Comparison of ENCODE assay signal across 27 cellular contexts in genomic region chr22:32817137-32817536, GRCh38. TPM values are rescaled to one million over a fixed set of nuclear protein-coding genes. Genes with fewer than 3 reads are reported as not detected.
"Had no signal": no experiment of that assay in that cellular context is flagged by ENCODE, and none has a peak within 500 bp of the region (broad histone marks: within the 10 kb centered on the region; RNA-seq: fewer than 3 reads in every experiment).

No MANE protein-coding gene starts in this region.

- H3K4me1 Mint-ChIP-seq: activated naive CD8-positive, alpha-beta T cell treated with anti-CD3 and anti-CD28 coated beads for 36 hours; naive thymus-derived CD4-positive, alpha-beta T cell had no signal

- H3K4me1 ChIP-seq: pancreas, prostate gland had no signal

- H3K9me3 Mint-ChIP-seq: activated naive CD4-positive, alpha-beta T cell treated with anti-CD3 and anti-CD28 coated beads for 36 hours; activated naive CD8-positive, alpha-beta T cell treated with anti-CD3 and anti-CD28 coated beads for 36 hours; brain; naive thymus-derived CD4-positive, alpha-beta T cell; stimulated activated naive B cell treated with anti-CD40 and anti-IgM and Interleukin-4, amounts not matched to agents 10 μg/mL and 1 μg/mL and 100 μg/mL, for 72 hours had no signal

- H3K36me3 Mint-ChIP-seq: activated naive CD8-positive, alpha-beta T cell treated with anti-CD3 and anti-CD28 coated beads for 36 hours; naive thymus-derived CD4-positive, alpha-beta T cell had no signal

- H3K27ac Mint-ChIP-seq: activated naive CD4-positive, alpha-beta T cell treated with anti-CD3 and anti-CD28 coated beads for 36 hours; activated naive CD8-positive, alpha-beta T cell treated with anti-CD3 and anti-CD28 coated beads for 36 hours; brain; naive thymus-derived CD4-positive, alpha-beta T cell; stimulated activated naive B cell treated with anti-CD40 and anti-IgM and Interleukin-4, amounts not matched to agents 10 μg/mL and 1 μg/mL and 100 μg/mL, for 72 hours had no signal

- H3K4me3 Mint-ChIP-seq: activated naive CD4-positive, alpha-beta T cell treated with anti-CD3 and anti-CD28 coated beads for 36 hours; activated naive CD8-positive, alpha-beta T cell treated with anti-CD3 and anti-CD28 coated beads for 36 hours; brain; naive thymus-derived CD4-positive, alpha-beta T cell; stimulated activated naive B cell treated with anti-CD40 and anti-IgM and Interleukin-4, amounts not matched to agents 10 μg/mL and 1 μg/mL and 100 μg/mL, for 72 hours had no signal

- H3K27ac ChIP-seq: pancreas, prostate gland, transverse colon, WERI-Rb-1 had no signal

- H3K36me3 ChIP-seq: cardiac muscle cell, pancreas, prostate gland, transverse colon, WERI-Rb-1 had no signal

- H3K27me3 Mint-ChIP-seq: activated naive CD8-positive, alpha-beta T cell treated with anti-CD3 and anti-CD28 coated beads for 36 hours; naive thymus-derived CD4-positive, alpha-beta T cell had no signal

- H3K9me3 ChIP-seq: adrenal gland, pancreas, prostate gland, stomach, transverse colon had no signal

- H3K4me3 ChIP-seq: adrenal gland, cardiac muscle cell, coronary artery, dorsolateral prefrontal cortex, pancreas, prostate gland, stomach, transverse colon had no signal

- H3K27me3 ChIP-seq: adrenal gland, cardiac muscle cell, dorsolateral prefrontal cortex, pancreas, stomach, transverse colon had no signal

- DNase-seq: activated CD4-positive, alpha-beta T cell treated with anti-CD3 and anti-CD28 coated beads for 48 hours; activated CD4-positive, alpha-beta T cell treated with anti-CD3 and anti-CD28 coated beads, Interleukin-2, amount 50 U/mL, for 48 hours; activated CD8-positive, alpha-beta memory T cell treated with anti-CD3 and anti-CD28 coated beads for 24 hours; activated effector memory CD4-positive, alpha-beta T cell treated with Interleukin-2 at 50 U/mL for 16 hours; activated naive CD4-positive, alpha-beta T cell treated with anti-CD3 and anti-CD28 coated beads for 36 hours; activated naive CD8-positive, alpha-beta T cell treated with anti-CD3 and anti-CD28 coated beads for 36 hours; adrenal gland; aorta; dorsolateral prefrontal cortex; effector memory CD4-positive, alpha-beta T cell; erythroblast; midbrain; naive thymus-derived CD4-positive, alpha-beta T cell; pancreas; retina; stimulated activated CD4-positive, alpha-beta T cell treated with anti-CD3 and anti-CD28 coated beads, Interleukin-15, amount 100 ng/mL, for 24 hours; stimulated activated CD4-positive, alpha-beta T cell treated with anti-CD3 and anti-CD28 coated beads, Interleukin-2, amount 100 ng/mL, for 24 hours; stimulated activated naive B cell treated with anti-CD40 and anti-IgM and Interleukin-4, amounts not matched to agents 10 μg/mL and 1 μg/mL and 100 μg/mL, for 72 hours; stomach; transverse colon; WERI-Rb-1 had no signal

- ATAC-seq: activated CD4-positive, CD25-positive, alpha-beta regulatory T cell treated with anti-CD3 and anti-CD28 coated beads, Interleukin-2, amount 50 U/mL, for 24 hours; naive thymus-derived CD4-positive, alpha-beta T cell; pancreas; stimulated activated naive B cell treated with anti-CD40 and anti-IgM and Interleukin-4, amounts not matched to agents 10 μg/mL and 1 μg/mL and 100 μg/mL, for 72 hours had no signal

RNA-seq across cellular contexts. Expression of gene TIMP3, which starts 15.6 kb away (rescaled TPM):
- total RNA-seq: activated naive CD4-positive, alpha-beta T cell treated with anti-CD3 and anti-CD28 coated beads for 36 hours; T-helper 1 cell treated with Interleukin-12 subunit alpha and Interleukin-12 subunit beta and Interleukin-4 antibody, amounts not matched to agents 30 ng/mL and 1 ng/mL, for 36 hours had no signal
- polyA plus RNA-seq: naive thymus-derived CD4-positive, alpha-beta T cell had no signal
